In genomic region chr2:19542796-19543195, GRCh38 we compare ENCODE assay signal across 20 cellular contexts.
DNase-seq lines count a peak whose midpoint lies in the region; ATAC-seq and TF ChIP-seq lines count a peak whose summit lies in the region.
"Had no signal": no experiment of that assay in that cellular context is flagged by ENCODE, and none has a peak within 500 bp of the region (broad histone marks: within the 10 kb centered on the region; RNA-seq: fewer than 3 reads in every experiment).

No MANE protein-coding gene starts in this region.

- 100% methylated on average over 4 of the region's 5 CpGs for WGBS in mammary epithelial cell (ENCODE audit: low coverage, missing lambda C conversion rate)

- ATAC-seq in stimulated activated effector memory CD8-positive, alpha-beta T cell treated with anti-CD3 and anti-CD28 coated beads, Interleukin-12 subunit alpha, Interleukin-12 subunit beta, amount 100 ng/mL, for 72 hours: peak; percentile 26

- dilution Hi-C loops in mammary epithelial cell (cut with HindIII; ENCODE audit: low sequenced_read_pairs): no loop called here

- H3K4me3 ChIP-seq in mammary epithelial cell (replicated peaks in 1 of 3; ENCODE audit: insufficient read depth in 1 of 3, low read depth in 2 of 3, low read length in 3 of 3) (no peak overlapping the region), PC-9 (no peak overlapping the region), fibroblast of lung (replicated peaks in 1 of 4; ENCODE audit: control extremely low read depth in 1 of 4, insufficient read depth in 1 of 4, low read depth in 3 of 4, low read length in 4 of 4) (no peak overlapping the region)
- H3K4me3 ChIP-seq: SJSA1 had no signal

- H3K36me3 Mint-ChIP-seq in MCF 10A (ENCODE audit: insufficient read depth, unreplicated experiment): no peaks in the 10 kb centered on the region
- H3K36me3 Mint-ChIP-seq in stimulated activated effector memory CD8-positive, alpha-beta T cell treated with anti-CD3 and anti-CD28 coated beads, Interleukin-12 subunit alpha, Interleukin-12 subunit beta, amount 100 ng/mL, for 72 hours: no peaks in the 10 kb centered on the region

- peaks cover 39% of the 10 kb centered on the region for H3F3A ChIP-seq in PC-9 (ENCODE audit: insufficient read depth, low read depth)

- no peaks in the 10 kb centered on the region for H3K27me3 Mint-ChIP-seq in MCF 10A (ENCODE audit: insufficient read depth, unreplicated experiment)
- H3K27me3 Mint-ChIP-seq: B cell had no signal

- H3K27me3 ChIP-seq in mammary epithelial cell (ENCODE audit: insufficient read depth, low read length) (no peaks in the 10 kb centered on the region), PC-9 (ENCODE audit: insufficient read depth, low read depth) (no peaks in the 10 kb centered on the region), fibroblast of lung (ENCODE audit: control insufficient read depth, insufficient read depth, low read length) (no peaks in the 10 kb centered on the region)
- H3K27me3 ChIP-seq: SJSA1 had no signal

- no peak overlapping the region for H3K4me3 Mint-ChIP-seq in MCF 10A (ENCODE audit: unreplicated experiment)
- no peak overlapping the region for H3K4me3 Mint-ChIP-seq in stimulated activated effector memory CD8-positive, alpha-beta T cell treated with anti-CD3 and anti-CD28 coated beads, Interleukin-12 subunit alpha, Interleukin-12 subunit beta, amount 100 ng/mL, for 72 hours
- H3K4me3 Mint-ChIP-seq: B cell; CD4-positive, alpha-beta T cell had no signal

- in situ Hi-C loops in mammary epithelial cell (cut with MboI; ENCODE audit: low sequenced_read_pairs in 2 of 2): no loop called here

- no peaks in the 10 kb centered on the region for H4K20me1 ChIP-seq in mammary epithelial cell (ENCODE audit: insufficient read depth, low read length)
- no peaks in the 10 kb centered on the region for H4K20me1 ChIP-seq in PC-9 (ENCODE audit: insufficient read depth)
- H4K20me1 ChIP-seq in fibroblast of lung (ENCODE audit: control insufficient read depth, extremely low read depth, insufficient read depth, low read length): no peaks in the 10 kb centered on the region

- H3K79me2 ChIP-seq in mammary epithelial cell (ENCODE audit: insufficient read depth, low read length) (no peaks in the 10 kb centered on the region), PC-9 (ENCODE audit: low read depth) (peaks cover 8% of the 10 kb centered on the region; the same call in 1 of the 2 replicates), fibroblast of lung (ENCODE audit: control insufficient read depth, insufficient read depth, low read length) (no peaks in the 10 kb centered on the region)

- H3K9me3 Mint-ChIP-seq in MCF 10A (ENCODE audit: unreplicated experiment): no peaks in the 10 kb centered on the region
- H3K9me3 Mint-ChIP-seq in stimulated activated effector memory CD8-positive, alpha-beta T cell treated with anti-CD3 and anti-CD28 coated beads, Interleukin-12 subunit alpha, Interleukin-12 subunit beta, amount 100 ng/mL, for 72 hours: no peaks in the 10 kb centered on the region
- H3K9me3 Mint-ChIP-seq: CD4-positive, alpha-beta T cell had no signal

- H3K9ac ChIP-seq in mammary epithelial cell (ENCODE audit: insufficient read depth, low read length) (no peak overlapping the region), fibroblast of lung (ENCODE audit: insufficient read depth, low read length) (no peak overlapping the region)

- POLR2A ChIA-PET in MCF 10A (lab: Yijun Ruan, JAX): interaction anchor here (0.8 to 1.4 kb wide), 3 partner anchors 11 to 32 kb away, joined by 3 to 6 read pairs (median 3); no protein-coding TSS in a partner anchor
- POLR2A ChIA-PET in PC-9 (lab: Charles Lee; ENCODE audit: unreplicated experiment): no interaction called here

- peak overlapping the region; percentile 97 for H3K27ac ChIP-seq in mammary epithelial cell (ENCODE audit: insufficient read depth, low read depth, low read length)
- H3K27ac ChIP-seq in PC-9: 0 out of 2 replicates have a peak overlapping the region, but pooled peaks have one; percentile 97
- no peak overlapping the region for H3K27ac ChIP-seq in fibroblast of lung (ENCODE audit: insufficient read depth, low read length)
- H3K27ac ChIP-seq: HL-60, SJSA1 had no signal

- no peak overlapping the region for H2AFZ ChIP-seq in mammary epithelial cell (ENCODE audit: low read depth, low read length)
- no peak overlapping the region for H2AFZ ChIP-seq in PC-9
- no peak overlapping the region for H2AFZ ChIP-seq in fibroblast of lung (ENCODE audit: low read length)

- BruUV-seq in mammary epithelial cell (replicated peaks; lab: Mats Ljungman, UMichigan) (no TSS peak), MCF 10A (replicated peaks; lab: Mats Ljungman, UMichigan) (no TSS peak), PC-9 (replicated peaks; lab: Mats Ljungman, UMichigan) (no TSS peak)

- intact Hi-C loops in mammary epithelial cell (cut with micrococcal nuclease) (no loop called here), MCF 10A (cut with micrococcal nuclease) (no loop called here), PC-9 (cut with micrococcal nuclease; ENCODE audit: unreplicated experiment) (no loop called here)

- no peaks in the 10 kb centered on the region for H3K9me2 ChIP-seq in PC-9 (ENCODE audit: insufficient read depth)

- H3K36me3 ChIP-seq in mammary epithelial cell (ENCODE audit: insufficient read depth, low read length): no peaks in the 10 kb centered on the region
- H3K36me3 ChIP-seq in PC-9 (ENCODE audit: low read depth): 0 out of 2 replicates have a peak, but pooled peaks cover 9% of the 10 kb centered on the region
- no peaks in the 10 kb centered on the region for H3K36me3 ChIP-seq in fibroblast of lung (ENCODE audit: control insufficient read depth, insufficient read depth, low read length)
- H3K36me3 ChIP-seq: SJSA1 had no signal

- CTCF ChIA-PET in mammary epithelial cell (lab: Charles Lee; ENCODE audit: low non-redundant PET) (no interaction called here), MCF 10A (lab: Yijun Ruan, JAX) (interaction anchor here (0.6 to 1.5 kb wide), 2 partner anchors 32 to 1115 kb away, joined by 4 read pairs; no protein-coding TSS in a partner anchor), PC-9 (lab: Charles Lee) (no interaction called here)

- peaks cover 48% of the 10 kb centered on the region for H3K4me1 Mint-ChIP-seq in MCF 10A (ENCODE audit: insufficient read depth, unreplicated experiment)
- H3K4me1 Mint-ChIP-seq in stimulated activated effector memory CD8-positive, alpha-beta T cell treated with anti-CD3 and anti-CD28 coated beads, Interleukin-12 subunit alpha, Interleukin-12 subunit beta, amount 100 ng/mL, for 72 hours: no peaks in the 10 kb centered on the region
- H3K4me1 Mint-ChIP-seq: B cell had no signal

- TF ChIP-seq CTCF in mammary epithelial cell (conservative IDR thresholded peaks at IDR 0.05 in 1 of 2, IDR thresholded peaks at IDR 0.05 in 1 of 2; ENCODE audit: extremely low read depth in 1 of 2, insufficient read depth in 1 of 2, low read depth in 1 of 2, low read length in 2 of 2) (no peak), MCF 10A (IDR thresholded peaks at IDR 0.05; ENCODE audit: unreplicated experiment) (no peak), PC-9 (conservative IDR thresholded peaks at IDR 0.05) (no peak), fibroblast of lung (conservative IDR thresholded peaks at IDR 0.05 in 1 of 2, IDR thresholded peaks at IDR 0.05 in 1 of 2; ENCODE audit: low read depth in 1 of 2, low read length in 2 of 2) (no peak)

- H3K4me2 ChIP-seq in mammary epithelial cell (ENCODE audit: insufficient read depth, low read depth, low read length) (no peak overlapping the region), PC-9 (no peak overlapping the region), fibroblast of lung (ENCODE audit: extremely low read depth, insufficient read depth, low read length) (no peak overlapping the region)

- H3K9me3 ChIP-seq in mammary epithelial cell (replicated peaks; ENCODE audit: insufficient read depth, low read length) (no peaks in the 10 kb centered on the region), PC-9 (ENCODE audit: insufficient read depth, low read depth) (no peaks in the 10 kb centered on the region), fibroblast of lung (ENCODE audit: control insufficient read depth, insufficient read depth, low read depth, low read length) (no peaks in the 10 kb centered on the region)
- H3K9me3 ChIP-seq: SJSA1 had no signal

- H3K4me1 ChIP-seq in mammary epithelial cell (ENCODE audit: insufficient read depth, low read length) (peaks cover 66% of the 10 kb centered on the region), PC-9 (replicated peaks; ENCODE audit: insufficient read depth) (peaks cover 56% of the 10 kb centered on the region), fibroblast of lung (ENCODE audit: control insufficient read depth, extremely low read depth, insufficient read depth, low read length) (peaks cover 15% of the 10 kb centered on the region)
- H3K4me1 ChIP-seq: SJSA1 had no signal

- peak; percentile 34 for DNase-seq in mammary epithelial cell
- no peak for DNase-seq in MCF 10A (ENCODE audit: unreplicated experiment)
- DNase-seq in PC-9: no peak
- DNase-seq in fibroblast of lung (ENCODE audit: low read depth in 2 of 2): peak; percentile 11 to 28
- no peak for DNase-seq in stimulated activated effector memory CD8-positive, alpha-beta T cell treated with anti-CD3 and anti-CD28 coated beads, Interleukin-12 subunit alpha, Interleukin-12 subunit beta, amount 100 ng/mL, for 72 hours (ENCODE audit: low spot score in 2 of 2)
- DNase-seq in NCI-H1694 (lab: John Stamatoyannopoulos, UW): no peak
- no peak for DNase-seq in SKM-1 treated with dmso at 0.1 percent for 144 hours (lab: John Stamatoyannopoulos, UW; ENCODE audit: unreplicated experiment)
- no peak for DNase-seq in stimulated activated CD4-positive, alpha-beta T cell treated with anti-CD3 and anti-CD28 coated beads, Interleukin-4, amount 100 ng/mL, for 1 hour
- DNase-seq: Calu3; CD4-positive, alpha-beta T cell; DMS79; GF-D8; NCI-H1930; NCI-H2171; NCI-H446 treated with DMSO at 0.1 percent for 48 hours; NCI-H774; RPMI8226 had no signal

- no peak overlapping the region for H3K27ac Mint-ChIP-seq in MCF 10A (ENCODE audit: low read depth, unreplicated experiment)
- no peak overlapping the region for H3K27ac Mint-ChIP-seq in stimulated activated effector memory CD8-positive, alpha-beta T cell treated with anti-CD3 and anti-CD28 coated beads, Interleukin-12 subunit alpha, Interleukin-12 subunit beta, amount 100 ng/mL, for 72 hours
- H3K27ac Mint-ChIP-seq: B cell; CD4-positive, alpha-beta T cell had no signal

Comparison
In these comparisons a context has a peak if more than half of its experiments do, and no peak if none do; other contexts are left out.
1. DNase-seq: peak in mammary epithelial cell (single experiment) and fibroblast of lung (2 of 2); none in MCF 10A (single experiment), PC-9 (0 of 2), stimulated activated effector memory CD8-positive, alpha-beta T cell treated with anti-CD3 and anti-CD28 coated beads, Interleukin-12 subunit alpha, Interleukin-12 subunit beta, amount 100 ng/mL, for 72 hours (0 of 2), NCI-H1694 (single experiment), SKM-1 treated with dmso at 0.1 percent for 144 hours (single experiment) and stimulated activated CD4-positive, alpha-beta T cell treated with anti-CD3 and anti-CD28 coated beads, Interleukin-4, amount 100 ng/mL, for 1 hour (single experiment).